Comparison of ENCODE assay signal across 29 cellular contexts in genomic region chr1:111852216-111852615, GRCh38.
DNase-seq lines count a peak whose midpoint lies in the region; ATAC-seq, FAIRE-seq and TF ChIP-seq lines count a peak whose summit lies in the region.
"Had no signal": no experiment of that assay in that cellular context is flagged by ENCODE, and none has a peak within 500 bp of the region (broad histone marks: within the 10 kb centered on the region; RNA-seq: fewer than 3 reads in every experiment).

No MANE protein-coding gene starts in this region.

- H3K36me3 ChIP-seq in uterus: no peaks in the 10 kb centered on the region
- H3K36me3 ChIP-seq: BLaER1, cardiac muscle cell, esophagus squamous epithelium, right atrium auricular region, suprapubic skin had no signal

- no peak for ATAC-seq in HG03520 (IDR thresholded peaks at IDR 0.05; ENCODE audit: unreplicated experiment)
- ATAC-seq: naive thymus-derived CD8-positive, alpha-beta T cell; SK-N-SH treated with all-trans-retinoic acid at 6 μM for 48 hours; stimulated activated memory B cell treated with anti-CD40 and anti-IgM and Interleukin-4, amounts not matched to agents 10 μg/mL and 1 μg/mL and 100 μg/mL, for 72 hours had no signal

- DNase-seq in D721Med (ENCODE audit: insufficient read length, low spot score): peak; percentile 31
- DNase-seq in NCI-H1092 (lab: John Stamatoyannopoulos, UW): peak; percentile 44
- peak; percentile 74 for DNase-seq in NCI-H446 treated with DMSO at 0.1 percent for 48 hours (lab: John Stamatoyannopoulos, UW)
- peak; percentile 59 for DNase-seq in cerebellar cortex (ENCODE audit: low spot score)
- no peak for DNase-seq in hepatic stellate cell (ENCODE audit: low spot score)
- no peak for DNase-seq in uterus
- DNase-seq: ACHN; activated CD8-positive, alpha-beta memory T cell treated with anti-CD3 and anti-CD28 coated beads, Interleukin-2, amount 50 U/mL, for 4 hours; activated naive CD4-positive, alpha-beta T cell treated with anti-CD3 and anti-CD28 coated beads, Interleukin-2, amount 50 U/mL, for 16 hours; cortex of kidney; esophagus squamous epithelium; HFFc6; IMR-90; naive thymus-derived CD8-positive, alpha-beta T cell; NCI-H187; NCI-H510A treated with DMSO at 0.1 percent for 48 hours; stimulated activated CD4-positive, alpha-beta T cell treated with anti-CD3 and anti-CD28 coated beads, Interleukin-2, amount 100 ng/mL, for 48 hours; T-helper 2 cell had no signal

- no peak overlapping the region for H3K27ac ChIP-seq in uterus
- H3K27ac ChIP-seq: BLaER1, cardiac muscle cell, esophagus squamous epithelium, suprapubic skin, VCaP had no signal

- intact Hi-C loops in uterus (cut with DNase I; ENCODE audit: low total_unique reads): no loop called here

- peak; percentile 66 for FAIRE-seq in D721Med (lab: Jason Lieb, UNC)
- FAIRE-seq: frontal cortex, GM12892, islet of Langerhans had no signal

- no peaks in the 10 kb centered on the region for H3K9me3 ChIP-seq in uterus
- H3K9me3 ChIP-seq: BLaER1, esophagus squamous epithelium, right atrium auricular region, suprapubic skin had no signal

- no peak overlapping the region for H3K4me3 ChIP-seq in uterus
- H3K4me3 ChIP-seq: BLaER1, cardiac muscle cell, esophagus squamous epithelium, right atrium auricular region, suprapubic skin had no signal

- H3K4me1 ChIP-seq in uterus: no peaks in the 10 kb centered on the region
- H3K4me1 ChIP-seq: BLaER1, esophagus squamous epithelium, suprapubic skin had no signal

- TF ChIP-seq CTCF in D721Med (IDR thresholded peaks at IDR 0.05; ENCODE audit: insufficient read depth, missing control alignments): no peak
- no peak for TF ChIP-seq CTCF in uterus (IDR thresholded peaks at IDR 0.05)

- TF ChIP-seq POLR2A in uterus (IDR thresholded peaks at IDR 0.05): no peak

- no peaks in the 10 kb centered on the region for H3K27me3 ChIP-seq in uterus
- H3K27me3 ChIP-seq: BLaER1, right atrium auricular region had no signal

Comparison
In these comparisons a context has a peak if more than half of its experiments do, and no peak if none do; other contexts are left out.
1. DNase-seq: peak in D721Med (single experiment), NCI-H1092 (single experiment), NCI-H446 treated with DMSO at 0.1 percent for 48 hours (single experiment) and cerebellar cortex (single experiment); none in hepatic stellate cell (single experiment) and uterus (0 of 2).